In the genomic region with DNA sequence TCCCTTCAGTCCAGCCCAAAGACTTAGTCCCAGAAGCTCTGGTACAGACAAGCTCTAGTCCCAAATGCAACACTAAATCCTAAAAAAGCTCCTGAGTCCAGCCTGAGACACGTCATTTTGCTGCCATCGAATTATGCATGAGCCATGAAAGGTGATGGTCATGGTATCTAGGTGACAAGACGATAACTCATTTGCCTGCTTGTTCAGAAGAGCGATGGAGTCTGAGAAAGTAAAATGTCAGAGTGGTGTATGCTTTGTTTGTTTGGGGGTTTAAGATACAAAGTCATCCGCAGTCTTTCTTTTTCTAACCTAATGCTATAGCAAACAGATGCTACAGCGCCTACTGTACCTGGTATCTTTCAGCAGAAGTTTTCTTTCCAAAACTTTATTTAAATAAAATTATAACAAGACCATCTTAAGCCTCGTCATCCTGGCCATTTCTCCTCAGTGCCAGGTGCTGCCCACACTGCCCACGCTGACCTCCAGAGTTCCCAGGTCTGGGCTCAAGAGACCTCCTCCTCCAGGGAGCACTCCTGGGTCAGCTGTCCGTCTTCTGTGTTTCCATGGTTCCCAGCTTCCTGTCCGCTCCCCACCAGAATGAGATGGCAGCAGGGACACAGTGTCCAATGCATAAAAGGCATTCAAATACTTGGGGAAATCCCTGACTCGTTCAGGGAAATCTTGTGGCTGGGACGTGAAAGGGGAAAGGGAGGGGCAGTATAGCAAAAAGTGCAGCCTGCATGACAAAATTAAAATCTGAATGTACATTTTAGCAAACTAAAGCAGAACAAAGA, we compare ENCODE assay signal across 17 cellular contexts. TPM values are rescaled to one million over a fixed set of nuclear protein-coding genes. Genes with fewer than 3 reads are reported as not detected.
DNase-seq lines count a peak whose midpoint lies in the region; ATAC-seq, FAIRE-seq and TF ChIP-seq lines count a peak whose summit lies in the region.
"Had no signal": no experiment of that assay in that cellular context is flagged by ENCODE, and none has a peak within 500 bp of the region (broad histone marks: within the 10 kb centered on the region; RNA-seq: fewer than 3 reads in every experiment).

No MANE protein-coding gene starts in this region.

- 88% methylated on average over 12 of the region's 12 CpGs for WGBS in pancreas, 2 donors

- DNase-seq in AG20443 (ENCODE audit: low spot score): peak; percentile 24
- DNase-seq in GM13977 (ENCODE audit: low spot score): peak; percentile 36
- DNase-seq in HK-2 (ENCODE audit: unreplicated experiment): peak; percentile 27
- DNase-seq in kidney tubule cell (ENCODE audit: low spot score): peak; percentile 34
- no peak for DNase-seq in OCI-M1 (lab: John Stamatoyannopoulos, UW)
- DNase-seq in hypothalamus (lab: John Stamatoyannopoulos, UW): no peak
- DNase-seq in pancreas: no peak
- DNase-seq: activated gamma-delta T cell, GF-D8, NCI-H1694 treated with DMSO at 0.1 percent for 48 hours, NCI-H524 treated with DMSO at 0.1 percent for 48 hours, WERI-Rb-1 had no signal

- no peaks in the 10 kb centered on the region for H3K27me3 ChIP-seq in pancreas

- ATAC-seq in HG03565 (IDR thresholded peaks at IDR 0.05; ENCODE audit: unreplicated experiment) (no peak), pancreas (no peak)
- ATAC-seq: SK-N-SH treated with all-trans-retinoic acid at 6 μM for 48 hours had no signal

- intact Hi-C loops in pancreas (cut with DNase I): no loop called here

- no peaks in the 10 kb centered on the region for H3K4me1 ChIP-seq in pancreas

- in situ Hi-C loops in GM13977 (cut with MboI; ENCODE audit: low pct_unique_long_range_greater_than_20kb, low sequenced_read_pairs, unreplicated experiment): no loop called here

- no peak overlapping the region for H3K27ac ChIP-seq in pancreas
- H3K27ac ChIP-seq: coronary artery, prostate gland, WERI-Rb-1 had no signal

- no peak for FAIRE-seq in pancreas (lab: Jason Lieb, UNC)
- FAIRE-seq: frontal cortex had no signal

- no peak overlapping the region for H3K4me3 ChIP-seq in pancreas
- H3K4me3 ChIP-seq: coronary artery, prostate gland had no signal

- TF ChIP-seq CTCF in GM13977 (IDR thresholded peaks at IDR 0.05; ENCODE audit: extremely low read depth, insufficient read depth, missing control alignments) (no peak), pancreas (IDR thresholded peaks at IDR 0.05) (no peak)

- no peaks in the 10 kb centered on the region for H3K9me3 ChIP-seq in pancreas
- H3K9me3 ChIP-seq: prostate gland had no signal

- no peaks in the 10 kb centered on the region for H3K36me3 ChIP-seq in pancreas
- H3K36me3 ChIP-seq: prostate gland had no signal

RNA-seq across cellular contexts. Expression of a gene that starts 54.5 kb away (rescaled TPM):
- total RNA-seq in pancreas: 1 to 10 TPM; 6.2 to 9.9 (median 8.8) TPM
- 10 to 100 TPM in 1 of 2 donors, 1 to 10 TPM in 1; 4.3 to 12.9 TPM for polyA plus RNA-seq in pancreas

Comparison
In these comparisons a context has a peak if more than half of its experiments do, and no peak if none do; other contexts are left out.
1. DNase-seq: peak in AG20443 (single experiment), GM13977 (single experiment), HK-2 (single experiment) and kidney tubule cell (single experiment); none in OCI-M1 (single experiment), hypothalamus (0 of 51) and pancreas (0 of 6).